ENCODE assay signal across 1 cellular context in the genomic region with DNA sequence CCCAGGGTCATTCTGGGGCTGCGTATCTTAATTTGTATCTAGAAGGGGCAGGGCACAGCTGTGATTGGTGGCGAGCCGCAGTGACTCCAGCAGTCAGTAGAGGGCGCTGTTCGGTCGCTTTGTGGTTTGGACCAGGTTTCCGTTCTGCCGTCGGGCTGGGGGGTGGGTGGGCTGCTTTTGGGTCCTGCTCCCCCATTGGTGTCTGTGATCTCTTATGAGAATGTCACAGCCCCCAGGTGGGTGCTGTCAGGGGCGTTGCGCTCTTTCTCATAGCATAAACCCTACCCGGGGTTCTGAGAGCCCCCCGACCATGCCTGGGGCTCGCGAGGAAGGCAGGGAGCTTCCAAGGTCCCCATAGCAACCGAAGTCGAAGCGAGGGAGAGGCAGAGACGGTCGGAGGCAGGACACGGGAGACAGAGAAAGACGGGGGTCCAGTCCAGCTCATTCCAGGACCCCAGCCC.
TF ChIP-seq lines count a peak whose summit lies in the region.

No MANE protein-coding gene starts in this region.

TF ChIP-seq in GM12878, 131 proteins besides CTCF, POLR2A, EP300 and RAD21 (continues in another document):
- TF ChIP-seq REST (IDR thresholded peaks at IDR 0.05; ENCODE audit: low read depth, low read length) (no peak), PAX8 (IDR thresholded peaks at IDR 0.05) (no peak), ZSCAN29 (IDR thresholded peaks at IDR 0.05) (no peak), CUX1 (IDR thresholded peaks at IDR 0.05; ENCODE audit: insufficient replicate concordance, low read depth, low read length) (no peak), CREB1 (IDR thresholded peaks at IDR 0.05; ENCODE audit: low read depth) (no peak), MXI1 (IDR thresholded peaks at IDR 0.05; ENCODE audit: low read depth, low read length) (no peak), BACH1 (IDR thresholded peaks at IDR 0.05; ENCODE audit: borderline replicate concordance) (no peak), RELA (IDR thresholded peaks at IDR 0.05; ENCODE audit: borderline replicate concordance, partially characterized antibody) (no peak), RUNX3 (IDR thresholded peaks at IDR 0.05; ENCODE audit: low read length) (peak; percentile 89), EGR1 (IDR thresholded peaks at IDR 0.05; ENCODE audit: borderline replicate concordance in 1 of 2, low read depth in 2 of 2, low read length in 2 of 2) (no peak), ZNF274 (IDR thresholded peaks at IDR 0.05; ENCODE audit: insufficient read depth, insufficient read length) (no peak), NRF1 (conservative IDR thresholded peaks at IDR 0.05; ENCODE audit: low read depth, low read length) (no peak), CEBPZ (IDR thresholded peaks at IDR 0.05; ENCODE audit: low read depth, low read length) (no peak), CHD2 (IDR thresholded peaks at IDR 0.05; ENCODE audit: borderline replicate concordance, low read depth, low read length) (0 out of 2 replicates have a peak, but pooled peaks have one; percentile 28), HDGF (IDR thresholded peaks at IDR 0.05) (no peak), NFYA (IDR thresholded peaks at IDR 0.05; ENCODE audit: borderline replicate concordance, low read depth, low read length) (no peak), POU2F2 (IDR thresholded peaks at IDR 0.05; ENCODE audit: borderline replicate concordance, low read depth, low read length) (peak; percentile 42; the same call in 1 of the 3 replicates), RCOR1 (conservative IDR thresholded peaks at IDR 0.05; ENCODE audit: low read depth, low read length) (no peak), CBFB (IDR thresholded peaks at IDR 0.05; ENCODE audit: low read depth) (peak; percentile 37; the same call in 1 of the 2 replicates), KLF5 (IDR thresholded peaks at IDR 0.05; ENCODE audit: partially characterized antibody) (no peak), BCL3 (IDR thresholded peaks at IDR 0.05; ENCODE audit: borderline replicate concordance, insufficient read depth, low read depth, low read length, poor library complexity, severe bottlenecking) (no peak), POLR2AphosphoS5 (IDR thresholded peaks at IDR 0.05; ENCODE audit: low read length) (no peak), SMC3 (IDR thresholded peaks at IDR 0.05; ENCODE audit: borderline replicate concordance, low read length) (peak; percentile 83), ZBTB4 (CRISPR knock-in tag; IDR thresholded peaks at IDR 0.05) (no peak)
- TF ChIP-seq, protein P1, sequence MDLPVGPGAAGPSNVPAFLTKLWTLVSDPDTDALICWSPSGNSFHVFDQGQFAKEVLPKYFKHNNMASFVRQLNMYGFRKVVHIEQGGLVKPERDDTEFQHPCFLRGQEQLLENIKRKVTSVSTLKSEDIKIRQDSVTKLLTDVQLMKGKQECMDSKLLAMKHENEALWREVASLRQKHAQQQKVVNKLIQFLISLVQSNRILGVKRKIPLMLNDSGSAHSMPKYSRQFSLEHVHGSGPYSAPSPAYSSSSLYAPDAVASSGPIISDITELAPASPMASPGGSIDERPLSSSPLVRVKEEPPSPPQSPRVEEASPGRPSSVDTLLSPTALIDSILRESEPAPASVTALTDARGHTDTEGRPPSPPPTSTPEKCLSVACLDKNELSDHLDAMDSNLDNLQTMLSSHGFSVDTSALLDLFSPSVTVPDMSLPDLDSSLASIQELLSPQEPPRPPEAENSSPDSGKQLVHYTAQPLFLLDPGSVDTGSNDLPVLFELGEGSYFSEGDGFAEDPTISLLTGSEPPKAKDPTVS (IDR thresholded peaks at IDR 0.05; ENCODE audit: low read depth, low read length), result no peak
- TF ChIP-seq, protein P2, sequence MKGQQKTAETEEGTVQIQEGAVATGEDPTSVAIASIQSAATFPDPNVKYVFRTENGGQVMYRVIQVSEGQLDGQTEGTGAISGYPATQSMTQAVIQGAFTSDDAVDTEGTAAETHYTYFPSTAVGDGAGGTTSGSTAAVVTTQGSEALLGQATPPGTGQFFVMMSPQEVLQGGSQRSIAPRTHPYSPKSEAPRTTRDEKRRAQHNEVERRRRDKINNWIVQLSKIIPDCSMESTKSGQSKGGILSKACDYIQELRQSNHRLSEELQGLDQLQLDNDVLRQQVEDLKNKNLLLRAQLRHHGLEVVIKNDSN (IDR thresholded peaks at IDR 0.05; ENCODE audit: borderline replicate concordance, extremely low read length, insufficient read depth, low read depth, low read length), result no peak
- TF ChIP-seq, protein P3, sequence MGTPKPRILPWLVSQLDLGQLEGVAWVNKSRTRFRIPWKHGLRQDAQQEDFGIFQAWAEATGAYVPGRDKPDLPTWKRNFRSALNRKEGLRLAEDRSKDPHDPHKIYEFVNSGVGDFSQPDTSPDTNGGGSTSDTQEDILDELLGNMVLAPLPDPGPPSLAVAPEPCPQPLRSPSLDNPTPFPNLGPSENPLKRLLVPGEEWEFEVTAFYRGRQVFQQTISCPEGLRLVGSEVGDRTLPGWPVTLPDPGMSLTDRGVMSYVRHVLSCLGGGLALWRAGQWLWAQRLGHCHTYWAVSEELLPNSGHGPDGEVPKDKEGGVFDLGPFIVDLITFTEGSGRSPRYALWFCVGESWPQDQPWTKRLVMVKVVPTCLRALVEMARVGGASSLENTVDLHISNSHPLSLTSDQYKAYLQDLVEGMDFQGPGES (IDR thresholded peaks at IDR 0.05), result no peak
- TF ChIP-seq, protein P4, sequence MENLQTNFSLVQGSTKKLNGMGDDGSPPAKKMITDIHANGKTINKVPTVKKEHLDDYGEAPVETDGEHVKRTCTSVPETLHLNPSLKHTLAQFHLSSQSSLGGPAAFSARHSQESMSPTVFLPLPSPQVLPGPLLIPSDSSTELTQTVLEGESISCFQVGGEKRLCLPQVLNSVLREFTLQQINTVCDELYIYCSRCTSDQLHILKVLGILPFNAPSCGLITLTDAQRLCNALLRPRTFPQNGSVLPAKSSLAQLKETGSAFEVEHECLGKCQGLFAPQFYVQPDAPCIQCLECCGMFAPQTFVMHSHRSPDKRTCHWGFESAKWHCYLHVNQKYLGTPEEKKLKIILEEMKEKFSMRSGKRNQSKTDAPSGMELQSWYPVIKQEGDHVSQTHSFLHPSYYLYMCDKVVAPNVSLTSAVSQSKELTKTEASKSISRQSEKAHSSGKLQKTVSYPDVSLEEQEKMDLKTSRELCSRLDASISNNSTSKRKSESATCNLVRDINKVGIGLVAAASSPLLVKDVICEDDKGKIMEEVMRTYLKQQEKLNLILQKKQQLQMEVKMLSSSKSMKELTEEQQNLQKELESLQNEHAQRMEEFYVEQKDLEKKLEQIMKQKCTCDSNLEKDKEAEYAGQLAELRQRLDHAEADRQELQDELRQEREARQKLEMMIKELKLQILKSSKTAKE (IDR thresholded peaks at IDR 0.05; ENCODE audit: low read depth, poor library complexity, severe bottlenecking), result no peak
